8 cellular contexts compared by ENCODE assay signal in genomic region chr4:55854132-55854531, GRCh38. TPM values are rescaled to one million over a fixed set of nuclear protein-coding genes. Genes with fewer than 3 reads are reported as not detected.
DNase-seq lines count a peak whose midpoint lies in the region; ATAC-seq, FAIRE-seq and TF ChIP-seq lines count a peak whose summit lies in the region.

No MANE protein-coding gene starts in this region.

- H3K36me3 Mint-ChIP-seq in central memory CD8-positive, alpha-beta T cell (ENCODE audit: insufficient read depth), result peaks cover 8% of the 10 kb centered on the region

- no peak for FAIRE-seq in frontal cortex (lab: Jason Lieb, UNC)

- H3K27me3 Mint-ChIP-seq in central memory CD8-positive, alpha-beta T cell, result no peaks in the 10 kb centered on the region

- H3K27ac ChIP-seq in HL-60 (replicated peaks), result peak overlapping the region; percentile 85

- H3K4me1 Mint-ChIP-seq in central memory CD8-positive, alpha-beta T cell, result peaks cover 21% of the 10 kb centered on the region

- no peak overlapping the region for H3K4me3 Mint-ChIP-seq in central memory CD8-positive, alpha-beta T cell

- TF ChIP-seq CTCF in BE2C (IDR thresholded peaks at IDR 0.05; ENCODE audit: low read depth, low read length) (no peak), HL-60 (IDR thresholded peaks at IDR 0.05; ENCODE audit: insufficient read depth, low read length) (no peak), mucosa of descending colon (IDR thresholded peaks at IDR 0.05) (no peak)

- H3K36me3 ChIP-seq in BE2C, result no peaks in the 10 kb centered on the region; the same call in 1 of the 2 replicates
- H3K36me3 ChIP-seq in mucosa of descending colon (ENCODE audit: low read depth), result no peaks in the 10 kb centered on the region

- peak; percentile 40 for ATAC-seq in central memory CD8-positive, alpha-beta T cell (replicated peaks; ENCODE audit: extremely low read depth, poor library complexity, severe bottlenecking)
- peak; percentile 10 for ATAC-seq in mucosa of descending colon

- H3K27ac Mint-ChIP-seq in central memory CD8-positive, alpha-beta T cell (ENCODE audit: low read depth), result no peak overlapping the region

- H3K9me3 ChIP-seq in BE2C, result no peaks in the 10 kb centered on the region
- no peaks in the 10 kb centered on the region for H3K9me3 ChIP-seq in mucosa of descending colon

- DNase-seq in BE2C, result no peak
- DNase-seq in HL-60 (ENCODE audit: low read depth in 1 of 2, low spot score in 1 of 2), result no peak
- no peak for DNase-seq in central memory CD8-positive, alpha-beta T cell (ENCODE audit: low spot score in 2 of 2)
- DNase-seq in mucosa of descending colon, result no peak
- DNase-seq in DMS79 (lab: John Stamatoyannopoulos, UW), result no peak
- no peak for DNase-seq in DMS153 treated with DMSO at 0.1 percent for 48 hours (lab: John Stamatoyannopoulos, UW; ENCODE audit: unreplicated experiment)
- DNase-seq in SHP77 treated with DMSO at 0.1 percent for 48 hours (lab: John Stamatoyannopoulos, UW), result no peak
- no peak for DNase-seq in frontal cortex (ENCODE audit: low spot score in 2 of 2)

- H3K4me3 ChIP-seq in BE2C (ENCODE audit: low read depth, low read length) (peak overlapping the region; percentile 98), HL-60 (replicated peaks; ENCODE audit: insufficient read depth, low read length) (peak overlapping the region; percentile 95), mucosa of descending colon (peak overlapping the region; percentile 94)

- H3K27me3 ChIP-seq in BE2C (no peaks in the 10 kb centered on the region), HL-60 (ENCODE audit: insufficient read depth, poor library complexity, severe bottlenecking) (no peaks in the 10 kb centered on the region)

- H3K9me3 Mint-ChIP-seq in central memory CD8-positive, alpha-beta T cell, result no peaks in the 10 kb centered on the region

- intact Hi-C loops in mucosa of descending colon (cut with DNase I, micrococcal nuclease), result no loop called here

- no peaks in the 10 kb centered on the region for H3K4me1 ChIP-seq in BE2C
- peaks cover 8% of the 10 kb centered on the region for H3K4me1 ChIP-seq in mucosa of descending colon (ENCODE audit: low read depth)

RNA-seq across cellular contexts. Expression of gene EXOC1, which starts 0.7 kb away (rescaled TPM):
- polyA plus RNA-seq in BE2C (2012; ENCODE audit: insufficient read depth, insufficient read length, low read depth), result 12.8 TPM
- total RNA-seq in mucosa of descending colon (10 to 100 TPM; 32.9 to 53.3 (median 37.4) TPM), frontal cortex (75.8 TPM)

RNA-seq across cellular contexts. Expression of gene EXOC1L, which starts 34.5 kb away (rescaled TPM):
- polyA plus RNA-seq in BE2C (2012; ENCODE audit: insufficient read depth, insufficient read length, low read depth), result not detected
- total RNA-seq in mucosa of descending colon (not detected), frontal cortex (not detected)
